ENCODE assay signal across 1 cellular context in genomic region chr17:16745492-16746203, GRCh38.
TF ChIP-seq lines count a peak whose summit lies in the region.

No MANE protein-coding gene starts in this region.

TF ChIP-seq in GM23338, 12 proteins besides CTCF, POLR2A, EP300 and RAD21:
- TF ChIP-seq, protein P1, sequence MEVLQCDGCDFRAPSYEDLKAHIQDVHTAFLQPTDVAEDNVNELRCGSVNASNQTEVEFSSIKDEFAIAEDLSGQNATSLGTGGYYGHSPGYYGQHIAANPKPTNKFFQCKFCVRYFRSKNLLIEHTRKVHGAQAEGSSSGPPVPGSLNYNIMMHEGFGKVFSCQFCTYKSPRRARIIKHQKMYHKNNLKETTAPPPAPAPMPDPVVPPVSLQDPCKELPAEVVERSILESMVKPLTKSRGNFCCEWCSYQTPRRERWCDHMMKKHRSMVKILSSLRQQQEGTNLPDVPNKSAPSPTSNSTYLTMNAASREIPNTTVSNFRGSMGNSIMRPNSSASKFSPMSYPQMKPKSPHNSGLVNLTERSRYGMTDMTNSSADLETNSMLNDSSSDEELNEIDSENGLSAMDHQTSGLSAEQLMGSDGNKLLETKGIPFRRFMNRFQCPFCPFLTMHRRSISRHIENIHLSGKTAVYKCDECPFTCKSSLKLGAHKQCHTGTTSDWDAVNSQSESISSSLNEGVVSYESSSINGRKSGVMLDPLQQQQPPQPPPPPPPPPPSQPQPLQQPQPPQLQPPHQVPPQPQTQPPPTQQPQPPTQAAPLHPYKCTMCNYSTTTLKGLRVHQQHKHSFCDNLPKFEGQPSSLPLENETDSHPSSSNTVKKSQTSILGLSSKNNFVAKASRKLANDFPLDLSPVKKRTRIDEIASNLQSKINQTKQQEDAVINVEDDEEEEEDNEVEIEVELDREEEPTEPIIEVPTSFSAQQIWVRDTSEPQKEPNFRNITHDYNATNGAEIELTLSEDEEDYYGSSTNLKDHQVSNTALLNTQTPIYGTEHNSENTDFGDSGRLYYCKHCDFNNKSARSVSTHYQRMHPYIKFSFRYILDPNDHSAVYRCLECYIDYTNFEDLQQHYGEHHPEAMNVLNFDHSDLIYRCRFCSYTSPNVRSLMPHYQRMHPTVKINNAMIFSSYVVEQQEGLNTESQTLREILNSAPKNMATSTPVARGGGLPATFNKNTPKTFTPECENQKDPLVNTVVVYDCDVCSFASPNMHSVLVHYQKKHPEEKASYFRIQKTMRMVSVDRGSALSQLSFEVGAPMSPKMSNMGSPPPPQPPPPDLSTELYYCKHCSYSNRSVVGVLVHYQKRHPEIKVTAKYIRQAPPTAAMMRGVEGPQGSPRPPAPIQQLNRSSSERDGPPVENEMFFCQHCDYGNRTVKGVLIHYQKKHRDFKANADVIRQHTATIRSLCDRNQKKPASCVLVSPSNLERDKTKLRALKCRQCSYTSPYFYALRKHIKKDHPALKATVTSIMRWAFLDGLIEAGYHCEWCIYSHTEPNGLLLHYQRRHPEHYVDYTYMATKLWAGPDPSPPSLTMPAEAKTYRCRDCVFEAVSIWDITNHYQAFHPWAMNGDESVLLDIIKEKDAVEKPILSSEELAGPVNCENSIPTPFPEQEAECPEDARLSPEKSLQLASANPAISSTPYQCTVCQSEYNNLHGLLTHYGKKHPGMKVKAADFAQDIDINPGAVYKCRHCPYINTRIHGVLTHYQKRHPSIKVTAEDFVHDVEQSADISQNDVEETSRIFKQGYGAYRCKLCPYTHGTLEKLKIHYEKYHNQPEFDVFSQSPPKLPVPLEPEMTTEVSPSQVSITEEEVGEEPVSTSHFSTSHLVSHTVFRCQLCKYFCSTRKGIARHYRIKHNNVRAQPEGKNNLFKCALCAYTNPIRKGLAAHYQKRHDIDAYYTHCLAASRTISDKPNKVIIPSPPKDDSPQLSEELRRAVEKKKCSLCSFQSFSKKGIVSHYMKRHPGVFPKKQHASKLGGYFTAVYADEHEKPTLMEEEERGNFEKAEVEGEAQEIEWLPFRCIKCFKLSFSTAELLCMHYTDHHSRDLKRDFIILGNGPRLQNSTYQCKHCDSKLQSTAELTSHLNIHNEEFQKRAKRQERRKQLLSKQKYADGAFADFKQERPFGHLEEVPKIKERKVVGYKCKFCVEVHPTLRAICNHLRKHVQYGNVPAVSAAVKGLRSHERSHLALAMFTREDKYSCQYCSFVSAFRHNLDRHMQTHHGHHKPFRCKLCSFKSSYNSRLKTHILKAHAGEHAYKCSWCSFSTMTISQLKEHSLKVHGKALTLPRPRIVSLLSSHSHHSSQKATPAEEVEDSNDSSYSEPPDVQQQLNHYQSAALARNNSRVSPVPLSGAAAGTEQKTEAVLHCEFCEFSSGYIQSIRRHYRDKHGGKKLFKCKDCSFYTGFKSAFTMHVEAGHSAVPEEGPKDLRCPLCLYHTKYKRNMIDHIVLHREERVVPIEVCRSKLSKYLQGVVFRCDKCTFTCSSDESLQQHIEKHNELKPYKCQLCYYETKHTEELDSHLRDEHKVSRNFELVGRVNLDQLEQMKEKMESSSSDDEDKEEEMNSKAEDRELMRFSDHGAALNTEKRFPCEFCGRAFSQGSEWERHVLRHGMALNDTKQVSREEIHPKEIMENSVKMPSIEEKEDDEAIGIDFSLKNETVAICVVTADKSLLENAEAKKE (CRISPR knock-in tag; IDR thresholded peaks at IDR 0.05), result peak; percentile 33; the same call in 1 of the 2 replicates
- TF ChIP-seq CREB1 (CRISPR knock-in tag; IDR thresholded peaks at IDR 0.05; ENCODE audit: low read depth), result peak; percentile 71
